Comparison of ENCODE assay signal across 21 cellular contexts in genomic region chr3:36512561-36512960, GRCh38.
DNase-seq lines count a peak whose midpoint lies in the region; ATAC-seq and TF ChIP-seq lines count a peak whose summit lies in the region.
"Had no signal": no experiment of that assay in that cellular context is flagged by ENCODE, and none has a peak within 500 bp of the region (broad histone marks: within the 10 kb centered on the region; RNA-seq: fewer than 3 reads in every experiment).

No MANE protein-coding gene starts in this region.

- DNase-seq in AG04449 (ENCODE audit: low read depth, low spot score) = peak; percentile 79
- peak; percentile 60 for DNase-seq in AG10803 (ENCODE audit: low read depth)
- DNase-seq in IMR-90 = peak; percentile 4
- peak; percentile 59 for DNase-seq in left kidney (ENCODE audit: low read depth, low spot score)
- no peak for DNase-seq in activated CD8-positive, alpha-beta T cell treated with anti-CD3 and anti-CD28 coated beads for 36 hours
- no peak for DNase-seq in activated T-cell treated with anti-CD3 and anti-CD28 coated beads, Interleukin-2, amount 50 U/mL, for 48 hours
- DNase-seq in NCI-H1436 (lab: John Stamatoyannopoulos, UW) = no peak
- DNase-seq: AML-193; C1 segment of cervical spinal cord; Caco-2; CD4-positive, CD25-positive, alpha-beta regulatory T cell; CD8-positive, alpha-beta T cell; DMS153; DND-41; EL; GDM1; H9 had no signal

- H3K27me3 Mint-ChIP-seq in activated CD8-positive, alpha-beta T cell treated with anti-CD3 and anti-CD28 coated beads for 36 hours = peaks cover 1% of the 10 kb centered on the region
- H3K27me3 Mint-ChIP-seq: CD4-positive, CD25-positive, alpha-beta regulatory T cell had no signal

- no peaks in the 10 kb centered on the region for H3K9me3 ChIP-seq in IMR-90 (ENCODE audit: control insufficient read depth, insufficient read depth, low read length)
- H3K9me3 ChIP-seq: BE2C, Caco-2 had no signal

- H2BK5ac ChIP-seq in IMR-90 (ENCODE audit: low read depth, low read length, poor library complexity, severe bottlenecking) = no peak overlapping the region

- H3K79me1 ChIP-seq in IMR-90 (ENCODE audit: low read depth in 1 of 2, low read length in 2 of 2) = no peaks in the 10 kb centered on the region

- H3K4me1 ChIP-seq in IMR-90 (ENCODE audit: control insufficient read depth, insufficient read depth, low read length) = no peaks in the 10 kb centered on the region
- H3K4me1 ChIP-seq: Caco-2 had no signal

- dilution Hi-C loops in IMR-90 (cut with HindIII; ENCODE audit: low sequenced_read_pairs, unreplicated experiment) = no loop called here

- H3K4ac ChIP-seq in IMR-90 (ENCODE audit: low read depth, low read length) = no peak overlapping the region

- H3K4me1 Mint-ChIP-seq in activated CD8-positive, alpha-beta T cell treated with anti-CD3 and anti-CD28 coated beads for 36 hours (ENCODE audit: low read depth) = no peaks in the 10 kb centered on the region
- H3K4me1 Mint-ChIP-seq: CD4-positive, CD25-positive, alpha-beta regulatory T cell had no signal

- no peaks in the 10 kb centered on the region for H3K9me3 Mint-ChIP-seq in activated CD8-positive, alpha-beta T cell treated with anti-CD3 and anti-CD28 coated beads for 36 hours
- H3K9me3 Mint-ChIP-seq: CD8-positive, alpha-beta T cell; GM23338 had no signal

- H2AK5ac ChIP-seq in IMR-90 (ENCODE audit: low read depth, low read length) = no peak overlapping the region

- TF ChIP-seq RAD21 in IMR-90 (IDR thresholded peaks at IDR 0.05; ENCODE audit: low read length) = no peak

- no TSS peak for BruUV-seq in IMR-90 (replicated peaks; lab: Mats Ljungman, UMichigan)

- no peak overlapping the region for H2AFZ ChIP-seq in IMR-90 (replicated peaks; ENCODE audit: low read length, poor library complexity)
- H2AFZ ChIP-seq: GM23338 had no signal

- no peak overlapping the region for H4K91ac ChIP-seq in IMR-90 (ENCODE audit: insufficient read depth, low read depth, low read length)

- CTCF ChIA-PET in AG04449 (lab: Yijun Ruan, JAX) = interaction anchor here (0.7 to 1.4 kb wide), 3 partner anchors 12 to 28 kb away, joined by 3 to 4 read pairs (median 3); no protein-coding TSS in a partner anchor
- CTCF ChIA-PET in IMR-90 (lab: Yijun Ruan, JAX) = no interaction called here
- CTCF ChIA-PET in activated CD8-positive, alpha-beta T cell treated with anti-CD3 and anti-CD28 coated beads for 36 hours (lab: Charles Lee) = no interaction called here

- H3K27ac Mint-ChIP-seq in activated CD8-positive, alpha-beta T cell treated with anti-CD3 and anti-CD28 coated beads for 36 hours = no peak overlapping the region
- H3K27ac Mint-ChIP-seq: CD4-positive, CD25-positive, alpha-beta regulatory T cell; CD8-positive, alpha-beta T cell; GM23338; H9 had no signal

- H2BK20ac ChIP-seq in IMR-90 (ENCODE audit: low read depth, low read length) = no peak overlapping the region

- H3K36me3 Mint-ChIP-seq in activated CD8-positive, alpha-beta T cell treated with anti-CD3 and anti-CD28 coated beads for 36 hours (ENCODE audit: low read depth) = no peaks in the 10 kb centered on the region
- H3K36me3 Mint-ChIP-seq: CD4-positive, CD25-positive, alpha-beta regulatory T cell; CD8-positive, alpha-beta T cell had no signal

- no peaks in the 10 kb centered on the region for H4K20me1 ChIP-seq in IMR-90 (ENCODE audit: insufficient read depth, low read length)

- H4K5ac ChIP-seq in IMR-90 (ENCODE audit: low read depth, low read length) = no peak overlapping the region

- intact Hi-C loops in IMR-90 (cut with micrococcal nuclease) = no loop called here
- intact Hi-C loops in activated CD8-positive, alpha-beta T cell treated with anti-CD3 and anti-CD28 coated beads for 36 hours (cut with micrococcal nuclease) = no loop called here

- H3K36me3 ChIP-seq in IMR-90 (ENCODE audit: control insufficient read depth, insufficient read depth, low read length) = no peaks in the 10 kb centered on the region

- H3K4me3 ChIP-seq in AG04449 (ENCODE audit: low read depth, low read length) = no peak overlapping the region
- H3K4me3 ChIP-seq in AG10803 (ENCODE audit: low read length) = no peak overlapping the region
- H3K4me3 ChIP-seq in IMR-90 (ENCODE audit: insufficient read depth, low read depth, low read length) = no peak overlapping the region
- H3K4me3 ChIP-seq: GM12878, GM23338 had no signal

- H3K4me2 ChIP-seq in IMR-90 (ENCODE audit: low read depth, low read length) = no peak overlapping the region
- H3K4me2 ChIP-seq: GM23338 had no signal

- H3K9me1 ChIP-seq in IMR-90 (ENCODE audit: insufficient read depth, low read length) = no peaks in the 10 kb centered on the region

- no peak for TF ChIP-seq CTCF in AG04449 (IDR thresholded peaks at IDR 0.05; ENCODE audit: insufficient read depth, low read length, missing control alignments)
- TF ChIP-seq CTCF in AG10803 (conservative IDR thresholded peaks at IDR 0.05; ENCODE audit: low read length) = no peak
- no peak for TF ChIP-seq CTCF in IMR-90 (conservative IDR thresholded peaks at IDR 0.05; ENCODE audit: low read depth, low read length)
- no peak for TF ChIP-seq CTCF in activated CD8-positive, alpha-beta T cell treated with anti-CD3 and anti-CD28 coated beads for 36 hours (IDR thresholded peaks at IDR 0.05)

- in situ Hi-C loops in IMR-90 (cut with MboI; ENCODE audit: low sequenced_read_pairs) = no loop called here

- H3K18ac ChIP-seq in IMR-90 (ENCODE audit: low read depth, low read length) = no peak overlapping the region

- H3K4me3 Mint-ChIP-seq in activated CD8-positive, alpha-beta T cell treated with anti-CD3 and anti-CD28 coated beads for 36 hours = no peak overlapping the region
- H3K4me3 Mint-ChIP-seq: CD4-positive, CD25-positive, alpha-beta regulatory T cell; CD8-positive, alpha-beta T cell; GM23338; H9 had no signal

- H3K27me3 ChIP-seq in IMR-90 (ENCODE audit: control insufficient read depth, insufficient read depth, low read length) = no peaks in the 10 kb centered on the region
- H3K27me3 ChIP-seq: BE2C had no signal

- no peak overlapping the region for H3K56ac ChIP-seq in IMR-90 (ENCODE audit: extremely low read depth, insufficient read depth, low read length)

- H2AK9ac ChIP-seq in IMR-90 (replicated peaks; ENCODE audit: low read depth, low read length, poor library complexity) = no peak overlapping the region

- no peak overlapping the region for H2BK15ac ChIP-seq in IMR-90 (ENCODE audit: low read depth, low read length)

- WGBS in IMR-90 (ENCODE audit: extremely low coverage in 2 of 2, insufficient read length in 1 of 2), 2 experiments = no CpG with 5 or more reads among the region's 3 CpGs

- H2BK120ac ChIP-seq in IMR-90 (ENCODE audit: low read depth, low read length) = no peak overlapping the region

- POLR2A ChIA-PET in AG04449 (lab: Yijun Ruan, JAX) (interaction anchor here (1.4 kb wide), 1 partner anchor 165 kb away, joined by 3 read pairs; no protein-coding TSS in a partner anchor), IMR-90 (lab: Charles Lee; ENCODE audit: unreplicated experiment) (no interaction called here)
- POLR2A ChIA-PET in activated CD8-positive, alpha-beta T cell treated with anti-CD3 and anti-CD28 coated beads for 36 hours (lab: Charles Lee) = no interaction called here

- H3K9ac ChIP-seq in IMR-90 (ENCODE audit: low read depth, low read length) = no peak overlapping the region

- no peak for ATAC-seq in IMR-90 (ENCODE audit: low read depth)
- no peak for ATAC-seq in activated CD8-positive, alpha-beta T cell treated with anti-CD3 and anti-CD28 coated beads for 36 hours
- ATAC-seq: CD8-positive, alpha-beta T cell; GM12878; GM23338; HCT116 had no signal

- H3K14ac ChIP-seq in IMR-90 (replicated peaks; ENCODE audit: low read depth, low read length) = no peak overlapping the region

- TF ChIP-seq POLR2A in IMR-90 (IDR thresholded peaks at IDR 0.05; ENCODE audit: low read depth, low read length) = no peak

- H4K8ac ChIP-seq in IMR-90 (ENCODE audit: low read depth in 2 of 2, low read length in 2 of 2) = no peak overlapping the region

- H3K27ac ChIP-seq in IMR-90 (ENCODE audit: insufficient read depth, low read length) = no peak overlapping the region

- no peak overlapping the region for H3K23ac ChIP-seq in IMR-90 (ENCODE audit: low read depth, low read length)

TF ChIP-seq in IMR-90, 13 proteins besides CTCF, POLR2A, EP300 and RAD21:
- TF ChIP-seq FOS (IDR thresholded peaks at IDR 0.05; ENCODE audit: low read depth, low read length) (no peak), MAFK (IDR thresholded peaks at IDR 0.05; ENCODE audit: low read depth, low read length) (no peak), MAZ (IDR thresholded peaks at IDR 0.05; ENCODE audit: borderline replicate concordance, low read depth, low read length) (no peak), RCOR1 (IDR thresholded peaks at IDR 0.05; ENCODE audit: insufficient replicate concordance, low read length) (no peak), CEBPB (IDR thresholded peaks at IDR 0.05; ENCODE audit: low read depth, low read length) (no peak), RFX5 (IDR thresholded peaks at IDR 0.05; ENCODE audit: low read depth, low read length) (no peak), MXI1 (IDR thresholded peaks at IDR 0.05; ENCODE audit: borderline replicate concordance, low read depth, low read length) (no peak), SMC3 (IDR thresholded peaks at IDR 0.05; ENCODE audit: low read depth, low read length) (no peak), NFE2L2 (IDR thresholded peaks at IDR 0.05; ENCODE audit: low read depth, low read length) (no peak), USF2 (IDR thresholded peaks at IDR 0.05; ENCODE audit: low read depth, low read length) (no peak), CHD1 (IDR thresholded peaks at IDR 0.05; ENCODE audit: low read depth, low read length) (no peak), ELK1 (IDR thresholded peaks at IDR 0.05; ENCODE audit: borderline replicate concordance, low read depth, low read length) (no peak), BHLHE40 (IDR thresholded peaks at IDR 0.05; ENCODE audit: low read depth, low read length) (no peak)

Comparison
In these comparisons a context has a peak if more than half of its experiments do, and no peak if none do; other contexts are left out.
1. DNase-seq: peak in AG04449 (single experiment), AG10803 (single experiment), IMR-90 (single experiment) and left kidney (single experiment); none in activated CD8-positive, alpha-beta T cell treated with anti-CD3 and anti-CD28 coated beads for 36 hours (single experiment), activated T-cell treated with anti-CD3 and anti-CD28 coated beads, Interleukin-2, amount 50 U/mL, for 48 hours (0 of 2) and NCI-H1436 (single experiment).